ENCODE assay signal across 1 cellular context in genomic region chr6:19137419-19138035, GRCh38.
TF ChIP-seq lines count a peak whose summit lies in the region.

No MANE protein-coding gene starts in this region.

TF ChIP-seq in GM23338, 12 proteins besides CTCF, POLR2A, EP300 and RAD21 (continued from another document):
- TF ChIP-seq JUNB (IDR thresholded peaks at IDR 0.05; ENCODE audit: unreplicated experiment) (no peak), ZNF462 (CRISPR knock-in tag; IDR thresholded peaks at IDR 0.05) (no peak)
- TF ChIP-seq, protein P1, sequence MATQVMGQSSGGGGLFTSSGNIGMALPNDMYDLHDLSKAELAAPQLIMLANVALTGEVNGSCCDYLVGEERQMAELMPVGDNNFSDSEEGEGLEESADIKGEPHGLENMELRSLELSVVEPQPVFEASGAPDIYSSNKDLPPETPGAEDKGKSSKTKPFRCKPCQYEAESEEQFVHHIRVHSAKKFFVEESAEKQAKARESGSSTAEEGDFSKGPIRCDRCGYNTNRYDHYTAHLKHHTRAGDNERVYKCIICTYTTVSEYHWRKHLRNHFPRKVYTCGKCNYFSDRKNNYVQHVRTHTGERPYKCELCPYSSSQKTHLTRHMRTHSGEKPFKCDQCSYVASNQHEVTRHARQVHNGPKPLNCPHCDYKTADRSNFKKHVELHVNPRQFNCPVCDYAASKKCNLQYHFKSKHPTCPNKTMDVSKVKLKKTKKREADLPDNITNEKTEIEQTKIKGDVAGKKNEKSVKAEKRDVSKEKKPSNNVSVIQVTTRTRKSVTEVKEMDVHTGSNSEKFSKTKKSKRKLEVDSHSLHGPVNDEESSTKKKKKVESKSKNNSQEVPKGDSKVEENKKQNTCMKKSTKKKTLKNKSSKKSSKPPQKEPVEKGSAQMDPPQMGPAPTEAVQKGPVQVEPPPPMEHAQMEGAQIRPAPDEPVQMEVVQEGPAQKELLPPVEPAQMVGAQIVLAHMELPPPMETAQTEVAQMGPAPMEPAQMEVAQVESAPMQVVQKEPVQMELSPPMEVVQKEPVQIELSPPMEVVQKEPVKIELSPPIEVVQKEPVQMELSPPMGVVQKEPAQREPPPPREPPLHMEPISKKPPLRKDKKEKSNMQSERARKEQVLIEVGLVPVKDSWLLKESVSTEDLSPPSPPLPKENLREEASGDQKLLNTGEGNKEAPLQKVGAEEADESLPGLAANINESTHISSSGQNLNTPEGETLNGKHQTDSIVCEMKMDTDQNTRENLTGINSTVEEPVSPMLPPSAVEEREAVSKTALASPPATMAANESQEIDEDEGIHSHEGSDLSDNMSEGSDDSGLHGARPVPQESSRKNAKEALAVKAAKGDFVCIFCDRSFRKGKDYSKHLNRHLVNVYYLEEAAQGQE (IDR thresholded peaks at IDR 0.05; ENCODE audit: unreplicated experiment), result no peak
